In genomic region chr14:50013198-50013918, GRCh38 we compare ENCODE assay signal across 1 cellular context.
TF ChIP-seq lines count a peak whose summit lies in the region.

No MANE protein-coding gene starts in this region.

TF ChIP-seq in HepG2, 621 proteins besides CTCF, POLR2A, EP300 and RAD21 (continued from another document):
- TF ChIP-seq IRF1 (CRISPR knock-in tag; IDR thresholded peaks at IDR 0.05; ENCODE audit: low read depth) = no peak
- no peak for TF ChIP-seq HMGA1 (CRISPR knock-in tag; conservative IDR thresholded peaks at IDR 0.05)
- TF ChIP-seq, protein P1, sequence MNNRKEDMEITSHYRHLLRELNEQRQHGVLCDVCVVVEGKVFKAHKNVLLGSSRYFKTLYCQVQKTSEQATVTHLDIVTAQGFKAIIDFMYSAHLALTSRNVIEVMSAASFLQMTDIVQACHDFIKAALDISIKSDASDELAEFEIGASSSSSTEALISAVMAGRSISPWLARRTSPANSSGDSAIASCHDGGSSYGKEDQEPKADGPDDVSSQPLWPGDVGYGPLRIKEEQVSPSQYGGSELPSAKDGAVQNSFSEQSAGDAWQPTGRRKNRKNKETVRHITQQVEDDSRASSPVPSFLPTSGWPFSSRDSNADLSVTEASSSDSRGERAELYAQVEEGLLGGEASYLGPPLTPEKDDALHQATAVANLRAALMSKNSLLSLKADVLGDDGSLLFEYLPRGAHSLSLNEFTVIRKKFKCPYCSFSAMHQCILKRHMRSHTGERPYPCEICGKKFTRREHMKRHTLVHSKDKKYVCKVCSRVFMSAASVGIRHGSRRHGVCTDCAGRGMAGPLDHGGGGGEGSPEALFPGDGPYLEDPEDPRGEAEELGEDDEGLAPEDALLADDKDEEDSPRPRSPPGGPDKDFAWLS (CRISPR knock-in tag; IDR thresholded peaks at IDR 0.05; ENCODE audit: borderline replicate concordance) = no peak
- TF ChIP-seq ZNF253 (CRISPR knock-in tag; IDR thresholded peaks at IDR 0.05; ENCODE audit: borderline replicate concordance) = no peak
- no peak for TF ChIP-seq ZSCAN5A (CRISPR knock-in tag; IDR thresholded peaks at IDR 0.05; ENCODE audit: borderline replicate concordance)
- TF ChIP-seq, protein P2, sequence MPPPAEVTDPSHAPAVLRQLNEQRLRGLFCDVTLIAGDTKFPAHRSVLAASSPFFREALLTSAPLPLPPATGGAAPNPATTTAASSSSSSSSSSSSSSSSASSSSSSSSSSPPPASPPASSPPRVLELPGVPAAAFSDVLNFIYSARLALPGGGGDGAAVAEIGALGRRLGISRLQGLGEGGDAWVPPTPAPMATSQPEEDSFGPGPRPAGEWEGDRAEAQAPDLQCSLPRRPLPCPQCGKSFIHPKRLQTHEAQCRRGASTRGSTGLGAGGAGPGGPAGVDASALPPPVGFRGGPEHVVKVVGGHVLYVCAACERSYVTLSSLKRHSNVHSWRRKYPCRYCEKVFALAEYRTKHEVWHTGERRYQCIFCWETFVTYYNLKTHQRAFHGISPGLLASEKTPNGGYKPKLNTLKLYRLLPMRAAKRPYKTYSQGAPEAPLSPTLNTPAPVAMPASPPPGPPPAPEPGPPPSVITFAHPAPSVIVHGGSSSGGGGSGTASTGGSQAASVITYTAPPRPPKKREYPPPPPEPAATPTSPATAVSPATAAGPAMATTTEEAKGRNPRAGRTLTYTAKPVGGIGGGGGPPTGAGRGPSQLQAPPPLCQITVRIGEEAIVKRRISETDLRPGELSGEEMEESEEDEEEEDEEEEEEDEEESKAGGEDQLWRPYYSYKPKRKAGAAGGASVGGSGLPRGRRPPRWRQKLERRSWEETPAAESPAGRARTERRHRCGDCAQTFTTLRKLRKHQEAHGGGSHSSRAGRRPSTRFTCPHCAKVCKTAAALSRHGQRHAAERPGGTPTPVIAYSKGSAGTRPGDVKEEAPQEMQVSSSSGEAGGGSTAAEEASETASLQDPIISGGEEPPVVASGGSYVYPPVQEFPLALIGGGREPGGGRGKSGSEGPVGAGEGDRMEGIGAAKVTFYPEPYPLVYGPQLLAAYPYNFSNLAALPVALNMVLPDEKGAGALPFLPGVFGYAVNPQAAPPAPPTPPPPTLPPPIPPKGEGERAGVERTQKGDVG (CRISPR knock-in tag; IDR thresholded peaks at IDR 0.05; ENCODE audit: borderline replicate concordance) = no peak
- TF ChIP-seq, protein P3, sequence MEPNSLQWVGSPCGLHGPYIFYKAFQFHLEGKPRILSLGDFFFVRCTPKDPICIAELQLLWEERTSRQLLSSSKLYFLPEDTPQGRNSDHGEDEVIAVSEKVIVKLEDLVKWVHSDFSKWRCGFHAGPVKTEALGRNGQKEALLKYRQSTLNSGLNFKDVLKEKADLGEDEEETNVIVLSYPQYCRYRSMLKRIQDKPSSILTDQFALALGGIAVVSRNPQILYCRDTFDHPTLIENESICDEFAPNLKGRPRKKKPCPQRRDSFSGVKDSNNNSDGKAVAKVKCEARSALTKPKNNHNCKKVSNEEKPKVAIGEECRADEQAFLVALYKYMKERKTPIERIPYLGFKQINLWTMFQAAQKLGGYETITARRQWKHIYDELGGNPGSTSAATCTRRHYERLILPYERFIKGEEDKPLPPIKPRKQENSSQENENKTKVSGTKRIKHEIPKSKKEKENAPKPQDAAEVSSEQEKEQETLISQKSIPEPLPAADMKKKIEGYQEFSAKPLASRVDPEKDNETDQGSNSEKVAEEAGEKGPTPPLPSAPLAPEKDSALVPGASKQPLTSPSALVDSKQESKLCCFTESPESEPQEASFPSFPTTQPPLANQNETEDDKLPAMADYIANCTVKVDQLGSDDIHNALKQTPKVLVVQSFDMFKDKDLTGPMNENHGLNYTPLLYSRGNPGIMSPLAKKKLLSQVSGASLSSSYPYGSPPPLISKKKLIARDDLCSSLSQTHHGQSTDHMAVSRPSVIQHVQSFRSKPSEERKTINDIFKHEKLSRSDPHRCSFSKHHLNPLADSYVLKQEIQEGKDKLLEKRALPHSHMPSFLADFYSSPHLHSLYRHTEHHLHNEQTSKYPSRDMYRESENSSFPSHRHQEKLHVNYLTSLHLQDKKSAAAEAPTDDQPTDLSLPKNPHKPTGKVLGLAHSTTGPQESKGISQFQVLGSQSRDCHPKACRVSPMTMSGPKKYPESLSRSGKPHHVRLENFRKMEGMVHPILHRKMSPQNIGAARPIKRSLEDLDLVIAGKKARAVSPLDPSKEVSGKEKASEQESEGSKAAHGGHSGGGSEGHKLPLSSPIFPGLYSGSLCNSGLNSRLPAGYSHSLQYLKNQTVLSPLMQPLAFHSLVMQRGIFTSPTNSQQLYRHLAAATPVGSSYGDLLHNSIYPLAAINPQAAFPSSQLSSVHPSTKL (CRISPR knock-in tag; IDR thresholded peaks at IDR 0.05) = no peak; the same call in 1 of the 2 replicates
